Comparison of ENCODE assay signal across 8 cellular contexts in genomic region chr5:56123531-56124243, GRCh38.
DNase-seq lines count a peak whose midpoint lies in the region; TF ChIP-seq lines count a peak whose summit lies in the region.

No MANE protein-coding gene starts in this region.

- no peak overlapping the region for H3K4me2 ChIP-seq in trophoblast cell (ENCODE audit: low read length)

- no peak overlapping the region for H3K14ac ChIP-seq in trophoblast cell (ENCODE audit: low read length)

- peak; percentile 99 for DNase-seq in H4 (ENCODE audit: low spot score)
- peak; percentile 99 for DNase-seq in RPMI7951 (ENCODE audit: low read depth)
- DNase-seq in fibroblast of the aortic adventitia (ENCODE audit: low read depth), result peak; percentile 99
- peak; percentile 80 to 85 for DNase-seq in trophoblast cell
- DNase-seq in G401 (ENCODE audit: low spot score), result no peak
- no peak for DNase-seq in NCI-H1436 treated with DMSO at 0.1 percent for 48 hours (lab: John Stamatoyannopoulos, UW)
- no peak for DNase-seq in NK-92 treated with Interleukin-12 subunit alpha and Interleukin-12 subunit beta, amount 100 ng/mL, for 24 hours (lab: John Stamatoyannopoulos, UW)
- no peak for DNase-seq in activated naive CD4-positive, alpha-beta T cell (lab: John Stamatoyannopoulos, UW)

- no peak overlapping the region for H4K12ac ChIP-seq in trophoblast cell (ENCODE audit: low read depth, low read length)

- in situ Hi-C loops in G401 (cut with HindIII; ENCODE audit: low sequenced_read_pairs), result no loop called here

- H3K23ac ChIP-seq in trophoblast cell (ENCODE audit: low read length), result no peak overlapping the region

- H2AFZ ChIP-seq in trophoblast cell (ENCODE audit: insufficient read depth, low read length, poor library complexity), result no peak overlapping the region

- H3K9me3 ChIP-seq in trophoblast cell (ENCODE audit: insufficient read depth, low read depth, low read length), result no peaks in the 10 kb centered on the region

- no peak overlapping the region for H3K4me3 ChIP-seq in fibroblast of the aortic adventitia (ENCODE audit: low read depth, low read length)
- no peak overlapping the region for H3K4me3 ChIP-seq in trophoblast cell (ENCODE audit: low read depth, low read length)

- H2BK5ac ChIP-seq in trophoblast cell (ENCODE audit: low read depth, low read length, poor library complexity), result no peak overlapping the region

- H3K36me3 ChIP-seq in trophoblast cell (ENCODE audit: control insufficient read depth in 1 of 2, insufficient read depth in 2 of 2, low read length in 2 of 2), result no peaks in the 10 kb centered on the region

- H3K79me1 ChIP-seq in trophoblast cell (ENCODE audit: low read length), result no peaks in the 10 kb centered on the region

- H3K18ac ChIP-seq in trophoblast cell (ENCODE audit: low read length), result no peak overlapping the region

- H3K79me2 ChIP-seq in trophoblast cell (ENCODE audit: control insufficient read depth, insufficient read depth, low read length, poor library complexity), result no peaks in the 10 kb centered on the region

- no peak overlapping the region for H3K27ac ChIP-seq in trophoblast cell (ENCODE audit: low read depth, low read length)

- H3K9ac ChIP-seq in trophoblast cell (ENCODE audit: low read length), result no peak overlapping the region

- no peak overlapping the region for H4K91ac ChIP-seq in trophoblast cell (ENCODE audit: low read depth, low read length)

- H3K4me1 ChIP-seq in trophoblast cell (ENCODE audit: control insufficient read depth in 1 of 2, insufficient read depth in 2 of 2, low read length in 2 of 2), result peaks cover 2 to 3% of the 10 kb centered on the region in 2 experiments

- no peak overlapping the region for H2BK120ac ChIP-seq in trophoblast cell (ENCODE audit: insufficient read depth, low read length, poor library complexity)

- H3K27me3 ChIP-seq in trophoblast cell (ENCODE audit: insufficient read depth, low read length), result no peaks in the 10 kb centered on the region

- H2AK5ac ChIP-seq in trophoblast cell (ENCODE audit: low read length), result no peak overlapping the region

- whole genome bisulfite sequencing in trophoblast cell (ENCODE audit: extremely low coverage, insufficient coverage, insufficient read length), result no CpG with 5 or more reads among the region's 8 CpGs

- no peak overlapping the region for H3K4ac ChIP-seq in trophoblast cell (ENCODE audit: low read depth, low read length)

- no peak for TF ChIP-seq CTCF in fibroblast of the aortic adventitia (IDR thresholded peaks at IDR 0.05; ENCODE audit: insufficient read depth, low read length)

- H2BK12ac ChIP-seq in trophoblast cell (ENCODE audit: low read length), result no peak overlapping the region

- H4K8ac ChIP-seq in trophoblast cell (ENCODE audit: low read depth, low read length), result no peak overlapping the region

Comparison
In these comparisons a context has a peak if more than half of its experiments do, and no peak if none do; other contexts are left out.
1. DNase-seq: peak in H4 (single experiment), RPMI7951 (single experiment), fibroblast of the aortic adventitia (single experiment) and trophoblast cell (2 of 2); none in G401 (single experiment), NCI-H1436 treated with DMSO at 0.1 percent for 48 hours (single experiment), NK-92 treated with Interleukin-12 subunit alpha and Interleukin-12 subunit beta, amount 100 ng/mL, for 24 hours (single experiment) and activated naive CD4-positive, alpha-beta T cell (0 of 4).